ENCODE assay signal across 8 cellular contexts in the genomic region with DNA sequence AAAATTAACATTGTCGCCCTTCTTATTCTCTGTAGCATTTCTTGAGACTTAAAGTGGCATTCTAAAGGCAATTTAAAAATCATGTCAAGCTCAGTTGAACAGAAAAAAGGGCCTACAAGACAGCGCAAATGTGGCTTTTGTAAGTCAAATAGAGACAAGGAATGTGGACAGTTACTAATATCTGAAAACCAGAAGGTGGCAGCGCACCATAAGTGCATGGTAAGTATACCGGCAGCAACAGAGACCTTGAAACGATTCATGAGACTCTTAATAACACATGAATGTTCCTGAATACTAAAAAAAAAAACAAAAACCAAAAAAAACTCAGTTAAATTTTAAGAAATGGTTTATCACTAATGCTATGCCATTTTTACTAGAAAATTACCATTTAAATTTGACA. TPM values are rescaled to one million over a fixed set of nuclear protein-coding genes. Genes with fewer than 3 reads are reported as not detected.
DNase-seq lines count a peak whose midpoint lies in the region; ATAC-seq and TF ChIP-seq lines count a peak whose summit lies in the region.

No MANE protein-coding gene starts in this region.

- DNase-seq in MCF 10A (ENCODE audit: unreplicated experiment) (peak; percentile 61), breast epithelium (ENCODE audit: low spot score in 2 of 2) (no peak), RKO (ENCODE audit: low spot score) (peak; percentile 64), cerebellar cortex (ENCODE audit: low spot score) (peak; percentile 38), omental fat pad (ENCODE audit: low spot score) (no peak), ascending aorta (ENCODE audit: low spot score in 2 of 2) (no peak)
- no peak for DNase-seq in stimulated activated effector memory CD8-positive, alpha-beta T cell treated with anti-CD3 and anti-CD28 coated beads, Interleukin-12 subunit alpha, Interleukin-12 subunit beta, amount 100 ng/mL, for 72 hours (ENCODE audit: low spot score in 2 of 2)

- no peaks in the 10 kb centered on the region for H3K9me3 ChIP-seq in breast epithelium
- H3K9me3 ChIP-seq in ascending aorta, result no peaks in the 10 kb centered on the region

- CTCF ChIA-PET in MCF 10A (lab: Yijun Ruan, JAX), result interaction anchor here (0.6 to 2.7 kb wide), 13 partner anchors 8 to 1505 kb away, joined by 3 to 18 read pairs (median 4); no protein-coding TSS in a partner anchor

- H3K27me3 Mint-ChIP-seq in MCF 10A (ENCODE audit: insufficient read depth, unreplicated experiment), result peaks cover 46% of the 10 kb centered on the region

- H3K4me3 Mint-ChIP-seq in MCF 10A (ENCODE audit: unreplicated experiment), result no peak overlapping the region
- no peak overlapping the region for H3K4me3 Mint-ChIP-seq in stimulated activated effector memory CD8-positive, alpha-beta T cell treated with anti-CD3 and anti-CD28 coated beads, Interleukin-12 subunit alpha, Interleukin-12 subunit beta, amount 100 ng/mL, for 72 hours

- intact Hi-C loops in MCF 10A (cut with micrococcal nuclease) (no loop called here), breast epithelium (cut with DNase I; ENCODE audit: low total_unique reads) (no loop called here), ascending aorta (cut with DNase I) (no loop called here)

- H3K4me3 ChIP-seq in breast epithelium, result no peak overlapping the region
- H3K4me3 ChIP-seq in ascending aorta, result no peak overlapping the region

- no TSS peak for BruUV-seq in MCF 10A (replicated peaks; lab: Mats Ljungman, UMichigan)

- H3K9me3 Mint-ChIP-seq in MCF 10A (ENCODE audit: unreplicated experiment), result no peaks in the 10 kb centered on the region
- H3K9me3 Mint-ChIP-seq in stimulated activated effector memory CD8-positive, alpha-beta T cell treated with anti-CD3 and anti-CD28 coated beads, Interleukin-12 subunit alpha, Interleukin-12 subunit beta, amount 100 ng/mL, for 72 hours, result no peaks in the 10 kb centered on the region

- H3K27ac Mint-ChIP-seq in MCF 10A (ENCODE audit: low read depth, unreplicated experiment), result no peak overlapping the region
- H3K27ac Mint-ChIP-seq in stimulated activated effector memory CD8-positive, alpha-beta T cell treated with anti-CD3 and anti-CD28 coated beads, Interleukin-12 subunit alpha, Interleukin-12 subunit beta, amount 100 ng/mL, for 72 hours, result no peak overlapping the region

- no peak for TF ChIP-seq POLR2A in breast epithelium (IDR thresholded peaks at IDR 0.05)

- ATAC-seq in HG03175 (IDR thresholded peaks at IDR 0.05; ENCODE audit: unreplicated experiment) (peak; percentile 22), omental fat pad (ENCODE audit: low FRiP score) (no peak)
- peak; percentile 47 for ATAC-seq in stimulated activated effector memory CD8-positive, alpha-beta T cell treated with anti-CD3 and anti-CD28 coated beads, Interleukin-12 subunit alpha, Interleukin-12 subunit beta, amount 100 ng/mL, for 72 hours

- H3K4me1 ChIP-seq in breast epithelium (no peaks in the 10 kb centered on the region), ascending aorta (no peaks in the 10 kb centered on the region)

- peaks cover 0 to 7% of the 10 kb centered on the region in 2 donors for H3K27me3 ChIP-seq in breast epithelium
- no peaks in the 10 kb centered on the region for H3K27me3 ChIP-seq in ascending aorta

- H3K36me3 ChIP-seq in breast epithelium (no peaks in the 10 kb centered on the region), ascending aorta (no peaks in the 10 kb centered on the region)

- H3K4me1 Mint-ChIP-seq in MCF 10A (ENCODE audit: insufficient read depth, unreplicated experiment), result no peaks in the 10 kb centered on the region
- no peaks in the 10 kb centered on the region for H3K4me1 Mint-ChIP-seq in stimulated activated effector memory CD8-positive, alpha-beta T cell treated with anti-CD3 and anti-CD28 coated beads, Interleukin-12 subunit alpha, Interleukin-12 subunit beta, amount 100 ng/mL, for 72 hours

- TF ChIP-seq CTCF in MCF 10A (IDR thresholded peaks at IDR 0.05; ENCODE audit: unreplicated experiment) (peak; percentile 20), breast epithelium (IDR thresholded peaks at IDR 0.05) (no peak), omental fat pad (IDR thresholded peaks at IDR 0.05) (no peak), ascending aorta (IDR thresholded peaks at IDR 0.05) (no peak)

- POLR2A ChIA-PET in MCF 10A (lab: Yijun Ruan, JAX), result interaction anchor here (0.6 to 0.7 kb wide), 3 partner anchors 64 to 506 kb away, joined by 3 to 4 read pairs (median 3); no protein-coding TSS in a partner anchor

- H3K27ac ChIP-seq in breast epithelium (no peak overlapping the region), ascending aorta (no peak overlapping the region)

- H3K36me3 Mint-ChIP-seq in MCF 10A (ENCODE audit: insufficient read depth, unreplicated experiment), result peaks cover 18% of the 10 kb centered on the region
- H3K36me3 Mint-ChIP-seq in stimulated activated effector memory CD8-positive, alpha-beta T cell treated with anti-CD3 and anti-CD28 coated beads, Interleukin-12 subunit alpha, Interleukin-12 subunit beta, amount 100 ng/mL, for 72 hours, result peaks cover 62% of the 10 kb centered on the region

RNA-seq across cellular contexts. Expression of a gene that starts 4.4 kb away (rescaled TPM):
- total RNA-seq in MCF 10A (2022), result 37.4 and 44.0 TPM in 2 replicates
- 10 to 100 TPM in 2 of 3 donors, 1 to 10 TPM in 1; 9.9 to 20.5 (median 15.7) TPM for total RNA-seq in breast epithelium
- 10 to 100 TPM in 2 of 4 donors, 1 to 10 TPM in 2; 7.9 to 14.2 (median 9.7) TPM for total RNA-seq in omental fat pad
- 5.9 TPM for total RNA-seq in ascending aorta

Comparison
In these comparisons a context has a peak if more than half of its experiments do, and no peak if none do; other contexts are left out.
1. DNase-seq: peak in MCF 10A (single experiment), RKO (single experiment) and cerebellar cortex (single experiment); none in breast epithelium (0 of 2), stimulated activated effector memory CD8-positive, alpha-beta T cell treated with anti-CD3 and anti-CD28 coated beads, Interleukin-12 subunit alpha, Interleukin-12 subunit beta, amount 100 ng/mL, for 72 hours (0 of 2), omental fat pad (single experiment) and ascending aorta (0 of 2).